In the genomic region with DNA sequence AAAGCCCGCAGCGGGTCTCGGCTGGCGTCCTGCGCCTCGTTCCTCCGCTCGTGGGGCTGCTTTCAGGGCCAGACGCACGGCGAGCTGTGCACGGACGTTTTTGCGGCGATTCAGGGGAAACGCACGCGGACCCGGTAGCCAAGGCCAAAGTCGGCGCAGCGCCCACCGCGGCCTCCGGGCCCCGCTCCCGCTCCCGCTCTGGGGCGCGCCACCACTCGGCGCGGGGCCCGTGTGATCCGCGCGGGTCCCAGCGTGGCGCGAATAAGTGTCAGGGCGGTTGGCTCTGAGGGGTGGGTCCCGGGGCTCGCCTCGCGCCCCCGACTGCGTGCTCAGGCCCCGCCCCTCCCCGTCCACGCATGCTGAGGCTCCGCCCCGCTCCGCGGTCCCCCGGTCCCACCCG, we compare ENCODE assay signal across 8 cellular contexts. TPM values are rescaled to one million over a fixed set of nuclear protein-coding genes. Genes with fewer than 3 reads are reported as not detected.
A peak's percentile ranks its signal among the peaks of the same experiment; 100 is the strongest.
DNase-seq lines count a peak whose midpoint lies in the region; ATAC-seq and TF ChIP-seq lines count a peak whose summit lies in the region.

No MANE protein-coding gene starts in this region.

- H3K27me3 ChIP-seq in right atrium auricular region (no peaks in the 10 kb centered on the region), thoracic aorta (replicated peaks; ENCODE audit: insufficient read depth) (no peaks in the 10 kb centered on the region)

- peak overlapping the region; percentile 89 to 90 for H3K27ac ChIP-seq in right atrium auricular region
- H3K27ac ChIP-seq in SK-N-MC, result peak overlapping the region; percentile 67; the same call in 1 of the 2 replicates
- H3K27ac ChIP-seq in thoracic aorta, result no peak overlapping the region

- intact Hi-C loops in Right ventricle myocardium superior (cut with DNase I), result no loop called here

- in situ Hi-C loops in GM13977 (cut with MboI; ENCODE audit: low pct_unique_long_range_greater_than_20kb, low sequenced_read_pairs, unreplicated experiment), result no loop called here

- H3K36me3 ChIP-seq in right atrium auricular region, result no peaks in the 10 kb centered on the region
- peaks cover 2% of the 10 kb centered on the region; the same call in 1 of the 2 replicates for H3K36me3 ChIP-seq in SK-N-MC (ENCODE audit: insufficient read depth, low read length)
- no peaks in the 10 kb centered on the region for H3K36me3 ChIP-seq in thoracic aorta

- H3K9me3 ChIP-seq in right atrium auricular region (no peaks in the 10 kb centered on the region), SK-N-MC (ENCODE audit: low read depth, low read length) (no peaks in the 10 kb centered on the region), thoracic aorta (no peaks in the 10 kb centered on the region)

- H3K4me3 ChIP-seq in right atrium auricular region (peak overlapping the region; percentile 38 to 82), SK-N-MC (no peak overlapping the region), thoracic aorta (peak overlapping the region; percentile 88)

- H3K4me1 ChIP-seq in right atrium auricular region (peaks cover 0 to 21% of the 10 kb centered on the region in 2 donors), thoracic aorta (ENCODE audit: control insufficient read depth in 1 of 2, low read depth in 2 of 2) (peaks cover 8 to 13% of the 10 kb centered on the region in 2 donors)

- DNase-seq in right atrium auricular region (ENCODE audit: low spot score) (no peak), Right ventricle myocardium superior (no peak), SK-N-MC (ENCODE audit: low read depth, low spot score) (no peak), iris pigment epithelial cell (ENCODE audit: low read depth) (peak; percentile 18), thoracic aorta (ENCODE audit: low spot score) (no peak), GM13977 (ENCODE audit: low spot score) (no peak), NCI-H1105 (lab: John Stamatoyannopoulos, UW) (no peak)

- no peak for TF ChIP-seq CTCF in right atrium auricular region (IDR thresholded peaks at IDR 0.05)
- TF ChIP-seq CTCF in thoracic aorta (IDR thresholded peaks at IDR 0.05), result no peak
- TF ChIP-seq CTCF in GM13977 (IDR thresholded peaks at IDR 0.05; ENCODE audit: extremely low read depth, insufficient read depth, missing control alignments), result no peak

- no peak for ATAC-seq in Right ventricle myocardium superior (ENCODE audit: poor library complexity)
- ATAC-seq in thoracic aorta (ENCODE audit: insufficient number of reproducible peaks, low FRiP score, low read depth), result peak; percentile 21
- no peak for ATAC-seq in GM18867 (IDR thresholded peaks at IDR 0.05; ENCODE audit: unreplicated experiment)

- H3K9ac ChIP-seq in SK-N-MC (ENCODE audit: insufficient read length), result no peak overlapping the region

RNA-seq across cellular contexts. Expression of gene TBCD, which starts 0.7 kb away (rescaled TPM):
- total RNA-seq in right atrium auricular region, result 10 to 100 TPM; 19.4 to 29.6 TPM
- 45.1 TPM for total RNA-seq in Right ventricle myocardium superior
- 10 to 100 TPM; 55.0 to 55.5 TPM for total RNA-seq in thoracic aorta

RNA-seq across cellular contexts. Expression of gene FN3K, which starts 15.8 kb away (rescaled TPM):
- total RNA-seq in right atrium auricular region (10 to 100 TPM in 1 of 2 donors, 1 to 10 TPM in 1; 5.1 to 28.3 TPM), Right ventricle myocardium superior (80.2 TPM), thoracic aorta (10 to 100 TPM in 1 of 2 donors, 1 to 10 TPM in 1; 8.3 to 10.4 TPM)

RNA-seq across cellular contexts. Expression of gene FN3KRP, which starts 34.7 kb away (rescaled TPM):
- 1 to 10 TPM; 6.1 TPM for total RNA-seq in right atrium auricular region
- 13.2 TPM for total RNA-seq in Right ventricle myocardium superior
- total RNA-seq in thoracic aorta, result 10 to 100 TPM in 1 of 2 donors, 1 to 10 TPM in 1; 9.8 to 15.6 TPM

RNA-seq across cellular contexts. Expression of gene RAB40B, which starts 52.7 kb away (rescaled TPM):
- total RNA-seq in right atrium auricular region (10 to 100 TPM; 10.2 to 20.8 TPM), Right ventricle myocardium superior (20.7 TPM), thoracic aorta (10 to 100 TPM; 17.3 to 21.1 TPM)

Comparison
In these comparisons a context has a peak if more than half of its experiments do, and no peak if none do; other contexts are left out.
1. H3K27ac ChIP-seq: peak in right atrium auricular region (2 of 2) and SK-N-MC (single experiment); none in thoracic aorta (0 of 2).